1 cellular context compared by ENCODE assay signal in the genomic region with DNA sequence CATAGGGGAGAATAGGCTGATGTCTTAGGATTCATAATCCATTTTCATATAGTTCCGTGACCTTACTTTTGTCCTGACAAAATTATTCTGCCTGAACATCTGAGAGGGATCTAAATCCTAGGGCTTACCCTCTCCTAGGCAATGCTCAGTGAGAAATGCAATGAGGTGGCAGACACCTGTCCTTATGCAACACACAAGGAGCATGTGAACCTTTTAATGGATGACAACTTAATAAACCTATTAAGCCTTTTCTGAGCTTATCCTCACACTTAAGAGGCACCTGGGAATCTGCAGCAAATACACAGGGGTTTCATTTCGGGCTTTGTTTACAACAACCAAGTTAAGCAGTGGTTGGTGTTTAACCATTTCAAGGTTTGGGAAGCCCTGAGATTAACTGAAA.
TF ChIP-seq lines count a peak whose summit lies in the region.

No MANE protein-coding gene starts in this region.

TF ChIP-seq in GM23338, 12 proteins besides CTCF, POLR2A, EP300 and RAD21 (continued from another document):
- TF ChIP-seq, protein P1, sequence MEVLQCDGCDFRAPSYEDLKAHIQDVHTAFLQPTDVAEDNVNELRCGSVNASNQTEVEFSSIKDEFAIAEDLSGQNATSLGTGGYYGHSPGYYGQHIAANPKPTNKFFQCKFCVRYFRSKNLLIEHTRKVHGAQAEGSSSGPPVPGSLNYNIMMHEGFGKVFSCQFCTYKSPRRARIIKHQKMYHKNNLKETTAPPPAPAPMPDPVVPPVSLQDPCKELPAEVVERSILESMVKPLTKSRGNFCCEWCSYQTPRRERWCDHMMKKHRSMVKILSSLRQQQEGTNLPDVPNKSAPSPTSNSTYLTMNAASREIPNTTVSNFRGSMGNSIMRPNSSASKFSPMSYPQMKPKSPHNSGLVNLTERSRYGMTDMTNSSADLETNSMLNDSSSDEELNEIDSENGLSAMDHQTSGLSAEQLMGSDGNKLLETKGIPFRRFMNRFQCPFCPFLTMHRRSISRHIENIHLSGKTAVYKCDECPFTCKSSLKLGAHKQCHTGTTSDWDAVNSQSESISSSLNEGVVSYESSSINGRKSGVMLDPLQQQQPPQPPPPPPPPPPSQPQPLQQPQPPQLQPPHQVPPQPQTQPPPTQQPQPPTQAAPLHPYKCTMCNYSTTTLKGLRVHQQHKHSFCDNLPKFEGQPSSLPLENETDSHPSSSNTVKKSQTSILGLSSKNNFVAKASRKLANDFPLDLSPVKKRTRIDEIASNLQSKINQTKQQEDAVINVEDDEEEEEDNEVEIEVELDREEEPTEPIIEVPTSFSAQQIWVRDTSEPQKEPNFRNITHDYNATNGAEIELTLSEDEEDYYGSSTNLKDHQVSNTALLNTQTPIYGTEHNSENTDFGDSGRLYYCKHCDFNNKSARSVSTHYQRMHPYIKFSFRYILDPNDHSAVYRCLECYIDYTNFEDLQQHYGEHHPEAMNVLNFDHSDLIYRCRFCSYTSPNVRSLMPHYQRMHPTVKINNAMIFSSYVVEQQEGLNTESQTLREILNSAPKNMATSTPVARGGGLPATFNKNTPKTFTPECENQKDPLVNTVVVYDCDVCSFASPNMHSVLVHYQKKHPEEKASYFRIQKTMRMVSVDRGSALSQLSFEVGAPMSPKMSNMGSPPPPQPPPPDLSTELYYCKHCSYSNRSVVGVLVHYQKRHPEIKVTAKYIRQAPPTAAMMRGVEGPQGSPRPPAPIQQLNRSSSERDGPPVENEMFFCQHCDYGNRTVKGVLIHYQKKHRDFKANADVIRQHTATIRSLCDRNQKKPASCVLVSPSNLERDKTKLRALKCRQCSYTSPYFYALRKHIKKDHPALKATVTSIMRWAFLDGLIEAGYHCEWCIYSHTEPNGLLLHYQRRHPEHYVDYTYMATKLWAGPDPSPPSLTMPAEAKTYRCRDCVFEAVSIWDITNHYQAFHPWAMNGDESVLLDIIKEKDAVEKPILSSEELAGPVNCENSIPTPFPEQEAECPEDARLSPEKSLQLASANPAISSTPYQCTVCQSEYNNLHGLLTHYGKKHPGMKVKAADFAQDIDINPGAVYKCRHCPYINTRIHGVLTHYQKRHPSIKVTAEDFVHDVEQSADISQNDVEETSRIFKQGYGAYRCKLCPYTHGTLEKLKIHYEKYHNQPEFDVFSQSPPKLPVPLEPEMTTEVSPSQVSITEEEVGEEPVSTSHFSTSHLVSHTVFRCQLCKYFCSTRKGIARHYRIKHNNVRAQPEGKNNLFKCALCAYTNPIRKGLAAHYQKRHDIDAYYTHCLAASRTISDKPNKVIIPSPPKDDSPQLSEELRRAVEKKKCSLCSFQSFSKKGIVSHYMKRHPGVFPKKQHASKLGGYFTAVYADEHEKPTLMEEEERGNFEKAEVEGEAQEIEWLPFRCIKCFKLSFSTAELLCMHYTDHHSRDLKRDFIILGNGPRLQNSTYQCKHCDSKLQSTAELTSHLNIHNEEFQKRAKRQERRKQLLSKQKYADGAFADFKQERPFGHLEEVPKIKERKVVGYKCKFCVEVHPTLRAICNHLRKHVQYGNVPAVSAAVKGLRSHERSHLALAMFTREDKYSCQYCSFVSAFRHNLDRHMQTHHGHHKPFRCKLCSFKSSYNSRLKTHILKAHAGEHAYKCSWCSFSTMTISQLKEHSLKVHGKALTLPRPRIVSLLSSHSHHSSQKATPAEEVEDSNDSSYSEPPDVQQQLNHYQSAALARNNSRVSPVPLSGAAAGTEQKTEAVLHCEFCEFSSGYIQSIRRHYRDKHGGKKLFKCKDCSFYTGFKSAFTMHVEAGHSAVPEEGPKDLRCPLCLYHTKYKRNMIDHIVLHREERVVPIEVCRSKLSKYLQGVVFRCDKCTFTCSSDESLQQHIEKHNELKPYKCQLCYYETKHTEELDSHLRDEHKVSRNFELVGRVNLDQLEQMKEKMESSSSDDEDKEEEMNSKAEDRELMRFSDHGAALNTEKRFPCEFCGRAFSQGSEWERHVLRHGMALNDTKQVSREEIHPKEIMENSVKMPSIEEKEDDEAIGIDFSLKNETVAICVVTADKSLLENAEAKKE (CRISPR knock-in tag; IDR thresholded peaks at IDR 0.05) = no peak
- TF ChIP-seq ZNF114 (CRISPR knock-in tag; IDR thresholded peaks at IDR 0.05) = no peak
- no peak for TF ChIP-seq NANOG (IDR thresholded peaks at IDR 0.05; ENCODE audit: borderline replicate concordance)
- no peak for TF ChIP-seq STAT1 (IDR thresholded peaks at IDR 0.05; ENCODE audit: unreplicated experiment)
- TF ChIP-seq CREB1 (CRISPR knock-in tag; IDR thresholded peaks at IDR 0.05; ENCODE audit: low read depth) = no peak
- TF ChIP-seq, protein P2, sequence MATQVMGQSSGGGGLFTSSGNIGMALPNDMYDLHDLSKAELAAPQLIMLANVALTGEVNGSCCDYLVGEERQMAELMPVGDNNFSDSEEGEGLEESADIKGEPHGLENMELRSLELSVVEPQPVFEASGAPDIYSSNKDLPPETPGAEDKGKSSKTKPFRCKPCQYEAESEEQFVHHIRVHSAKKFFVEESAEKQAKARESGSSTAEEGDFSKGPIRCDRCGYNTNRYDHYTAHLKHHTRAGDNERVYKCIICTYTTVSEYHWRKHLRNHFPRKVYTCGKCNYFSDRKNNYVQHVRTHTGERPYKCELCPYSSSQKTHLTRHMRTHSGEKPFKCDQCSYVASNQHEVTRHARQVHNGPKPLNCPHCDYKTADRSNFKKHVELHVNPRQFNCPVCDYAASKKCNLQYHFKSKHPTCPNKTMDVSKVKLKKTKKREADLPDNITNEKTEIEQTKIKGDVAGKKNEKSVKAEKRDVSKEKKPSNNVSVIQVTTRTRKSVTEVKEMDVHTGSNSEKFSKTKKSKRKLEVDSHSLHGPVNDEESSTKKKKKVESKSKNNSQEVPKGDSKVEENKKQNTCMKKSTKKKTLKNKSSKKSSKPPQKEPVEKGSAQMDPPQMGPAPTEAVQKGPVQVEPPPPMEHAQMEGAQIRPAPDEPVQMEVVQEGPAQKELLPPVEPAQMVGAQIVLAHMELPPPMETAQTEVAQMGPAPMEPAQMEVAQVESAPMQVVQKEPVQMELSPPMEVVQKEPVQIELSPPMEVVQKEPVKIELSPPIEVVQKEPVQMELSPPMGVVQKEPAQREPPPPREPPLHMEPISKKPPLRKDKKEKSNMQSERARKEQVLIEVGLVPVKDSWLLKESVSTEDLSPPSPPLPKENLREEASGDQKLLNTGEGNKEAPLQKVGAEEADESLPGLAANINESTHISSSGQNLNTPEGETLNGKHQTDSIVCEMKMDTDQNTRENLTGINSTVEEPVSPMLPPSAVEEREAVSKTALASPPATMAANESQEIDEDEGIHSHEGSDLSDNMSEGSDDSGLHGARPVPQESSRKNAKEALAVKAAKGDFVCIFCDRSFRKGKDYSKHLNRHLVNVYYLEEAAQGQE (IDR thresholded peaks at IDR 0.05; ENCODE audit: unreplicated experiment) = no peak
- TF ChIP-seq EZH2 (IDR thresholded peaks at IDR 0.05; ENCODE audit: low read depth, unreplicated experiment) = no peak
- no peak for TF ChIP-seq EZH2phosphoT487 (IDR thresholded peaks at IDR 0.05; ENCODE audit: unreplicated experiment)
